19 cellular contexts compared by ENCODE assay signal in genomic region chr9:126443144-126443543, GRCh38.
"Had no signal": no experiment of that assay in that cellular context is flagged by ENCODE, and none has a peak within 500 bp of the region (broad histone marks: within the 10 kb centered on the region; RNA-seq: fewer than 3 reads in every experiment).

No MANE protein-coding gene starts in this region.

- ATAC-seq: activated CD8-positive, alpha-beta memory T cell treated with anti-CD3 and anti-CD28 coated beads, Interleukin-2, amount 10 ng/mL, durations not matched to agents 7 days and 5 days; activated naive CD4-positive, alpha-beta T cell treated with anti-CD3 and anti-CD28 coated beads, Interleukin-2, amount 50 U/mL, for 72 hours; right cardiac atrium; stimulated activated naive CD8-positive, alpha-beta T cell treated with anti-CD3 and anti-CD28 coated beads, Interleukin-15, amount 100 ng/mL, for 72 hours had no signal

- H3K27ac ChIP-seq: esophagus squamous epithelium had no signal

- H3K9me3 Mint-ChIP-seq: activated naive CD4-positive, alpha-beta T cell treated with anti-CD3 and anti-CD28 coated beads, Interleukin-2, amount 50 U/mL, for 72 hours; nephron; stimulated activated naive CD8-positive, alpha-beta T cell treated with anti-CD3 and anti-CD28 coated beads, Interleukin-15, amount 100 ng/mL, for 72 hours; T-helper 2 cell treated with Interferon-gamma antibody and Interleukin-4, amounts not matched to agents 5 μg/mL and 100 μg/mL, for 36 hours had no signal

- H3K9me3 ChIP-seq: esophagus squamous epithelium had no signal

- H3K4me3 Mint-ChIP-seq: activated CD8-positive, alpha-beta memory T cell treated with anti-CD3 and anti-CD28 coated beads, Interleukin-2, amount 10 ng/mL, durations not matched to agents 7 days and 5 days; nephron; stimulated activated naive CD8-positive, alpha-beta T cell treated with anti-CD3 and anti-CD28 coated beads, Interleukin-15, amount 100 ng/mL, for 72 hours; T-helper 2 cell treated with Interferon-gamma antibody and Interleukin-4, amounts not matched to agents 5 μg/mL and 100 μg/mL, for 36 hours had no signal

- H3K27me3 ChIP-seq: esophagus squamous epithelium had no signal

- DNase-seq: activated CD4-positive, alpha-beta T cell treated with anti-CD3 and anti-CD28 coated beads for 1 hour; activated CD4-positive, alpha-beta T cell treated with anti-CD3 and anti-CD28 coated beads, Interleukin-2, amount 50 U/mL, for 4 hours; activated CD8-positive, alpha-beta memory T cell treated with anti-CD3 and anti-CD28 coated beads, Interleukin-2, amount 10 ng/mL, durations not matched to agents 7 days and 5 days; activated gamma-delta T cell; activated T-cell treated with anti-CD3 and anti-CD28 coated beads, Interleukin-2, amount 50 U/mL, for 48 hours; amniotic stem cell; effector CD4-positive, alpha-beta T cell; esophagus squamous epithelium; hypothalamus; mesendoderm; right cardiac atrium; small intestine; stimulated activated naive CD8-positive, alpha-beta T cell treated with anti-CD3 and anti-CD28 coated beads, Interleukin-15, amount 100 ng/mL, for 72 hours had no signal

- FAIRE-seq: colon, endothelial cell of umbilical vein, small intestine had no signal

- H3K36me3 Mint-ChIP-seq: activated naive CD4-positive, alpha-beta T cell treated with anti-CD3 and anti-CD28 coated beads, Interleukin-2, amount 50 U/mL, for 72 hours had no signal

- H3K27me3 Mint-ChIP-seq: activated CD8-positive, alpha-beta memory T cell treated with anti-CD3 and anti-CD28 coated beads, Interleukin-2, amount 10 ng/mL, durations not matched to agents 7 days and 5 days; progenitor cell of endocrine pancreas; stimulated activated naive CD8-positive, alpha-beta T cell treated with anti-CD3 and anti-CD28 coated beads, Interleukin-15, amount 100 ng/mL, for 72 hours had no signal

- H3K27ac Mint-ChIP-seq: activated CD8-positive, alpha-beta memory T cell treated with anti-CD3 and anti-CD28 coated beads, Interleukin-2, amount 10 ng/mL, durations not matched to agents 7 days and 5 days; activated naive CD4-positive, alpha-beta T cell treated with anti-CD3 and anti-CD28 coated beads, Interleukin-2, amount 50 U/mL, for 72 hours; nephron; progenitor cell of endocrine pancreas had no signal
